ENCODE assay signal across 8 cellular contexts in genomic region chr1:117121589-117122296, GRCh38. TPM values are rescaled to one million over a fixed set of nuclear protein-coding genes. Genes with fewer than 3 reads are reported as not detected.
DNase-seq lines count a peak whose midpoint lies in the region; ATAC-seq, FAIRE-seq and TF ChIP-seq lines count a peak whose summit lies in the region.

Gene TRIM45, minus strand, starts transcription at chr1:117121749. Its CDS starts 548 bp downstream, at chr1:117121201.

- peak within 1 kb of the TSS; percentile 99 for H3K27ac ChIP-seq in astrocyte (ENCODE audit: low read depth, low read length)
- peak within 1 kb of the TSS; percentile 98 for H3K27ac ChIP-seq in rectal smooth muscle tissue (ENCODE audit: low read depth, low read length)
- peak within 1 kb of the TSS in 1 of 2 donors; percentile 78 for H3K27ac ChIP-seq in aorta (ENCODE audit: low read depth in 1 of 2, low read length in 2 of 2)

- peaks cover 3% of the 10 kb centered on the region for H3K4me1 Mint-ChIP-seq in astrocyte (ENCODE audit: low read depth, unreplicated experiment)

- no peaks in the 10 kb centered on the region for H3K36me3 ChIP-seq in astrocyte (ENCODE audit: insufficient read depth, low read length)
- H3K36me3 ChIP-seq in rectal smooth muscle tissue (ENCODE audit: control insufficient read depth, insufficient read depth, low read length): no peaks in the 10 kb centered on the region
- no peaks in the 10 kb centered on the region for H3K36me3 ChIP-seq in aorta (ENCODE audit: control insufficient read depth in 1 of 2, insufficient read depth in 2 of 2, low read length in 1 of 2)

- H3K27me3 Mint-ChIP-seq in astrocyte (ENCODE audit: low read depth, unreplicated experiment): no peaks in the 10 kb centered on the region

- H4K20me1 ChIP-seq in astrocyte (ENCODE audit: insufficient read depth, low read length): no peaks in the 10 kb centered on the region

- peak; percentile 22 for TF ChIP-seq POLR2A in GM15510 (IDR thresholded peaks at IDR 0.05; ENCODE audit: borderline replicate concordance, extremely low read depth, insufficient read length)

- intact Hi-C loops in aorta (cut with DNase I): loop anchor here (2.0 to 10.0 kb wide), 4 partner anchors 23 to 547 kb away; partner anchors contain the start of genes CD58 (in 1 of the 2) and TENT5C (in 1 of the 2)

- DNase-seq in NCI-H1694 treated with DMSO at 0.1 percent for 48 hours (lab: John Stamatoyannopoulos, UW): peak; percentile 94
- DNase-seq in T-helper 22 cell (ENCODE audit: low read depth): peak; percentile 65
- DNase-seq in astrocyte (ENCODE audit: low read depth): peak; percentile 95
- peak; percentile 97 for DNase-seq in hepatic stellate cell (ENCODE audit: low spot score)
- peak; percentile 98 to 99 for DNase-seq in aorta

- H3K9me3 ChIP-seq in astrocyte (ENCODE audit: insufficient read depth, low read depth, low read length) (no peaks in the 10 kb centered on the region), aorta (ENCODE audit: control insufficient read depth, low read length) (no peaks in the 10 kb centered on the region)

- TF ChIP-seq CTCF in astrocyte (IDR thresholded peaks at IDR 0.05; ENCODE audit: insufficient read depth, low read depth, low read length): peak; percentile 68

- peak within 1 kb of the TSS; percentile 88 for H3K4me3 Mint-ChIP-seq in astrocyte (ENCODE audit: unreplicated experiment)

- 0 to 1% methylated on average over 64 to 70 of the region's 70 CpGs for WGBS in aorta, 2 donors

- H3K4me1 ChIP-seq in astrocyte (ENCODE audit: insufficient read depth, low read length): peaks cover 12% of the 10 kb centered on the region
- H3K4me1 ChIP-seq in rectal smooth muscle tissue (ENCODE audit: control insufficient read depth, insufficient read depth, low read length): peaks cover 10% of the 10 kb centered on the region
- H3K4me1 ChIP-seq in aorta (ENCODE audit: control insufficient read depth in 1 of 2, insufficient read depth in 2 of 2, low read length in 2 of 2): no peaks in the 10 kb centered on the region

- H3K79me2 ChIP-seq in astrocyte (ENCODE audit: insufficient read depth, low read length): no peaks in the 10 kb centered on the region

- H3K27ac Mint-ChIP-seq in astrocyte (ENCODE audit: unreplicated experiment): peak within 1 kb of the TSS; percentile 93

- H3K4me2 ChIP-seq in astrocyte (ENCODE audit: low read length): peak within 1 kb of the TSS; percentile 92

- ATAC-seq in HG02884 (IDR thresholded peaks at IDR 0.05; ENCODE audit: unreplicated experiment) (peak; percentile 86), aorta (ENCODE audit: low FRiP score) (peak; percentile 98)

- no peak for FAIRE-seq in astrocyte (lab: Jason Lieb, UNC)

- H3K9me3 Mint-ChIP-seq in astrocyte (ENCODE audit: unreplicated experiment): no peaks in the 10 kb centered on the region

- peaks cover 4% of the 10 kb centered on the region for H3K36me3 Mint-ChIP-seq in astrocyte (ENCODE audit: low read depth, unreplicated experiment)

- H3K27me3 ChIP-seq in astrocyte (ENCODE audit: insufficient read depth, low read length) (no peaks in the 10 kb centered on the region), rectal smooth muscle tissue (ENCODE audit: control insufficient read depth, insufficient read depth, low read length) (no peaks in the 10 kb centered on the region), aorta (ENCODE audit: control insufficient read depth in 1 of 2, insufficient read depth in 2 of 2, low read length in 1 of 2) (no peaks in the 10 kb centered on the region)

- peak within 1 kb of the TSS; percentile 99 for H3K9ac ChIP-seq in astrocyte (ENCODE audit: low read length)
- peak within 1 kb of the TSS; percentile 80 for H3K9ac ChIP-seq in rectal smooth muscle tissue (ENCODE audit: low read length)

- peak within 1 kb of the TSS; percentile 99 for H2AFZ ChIP-seq in astrocyte (ENCODE audit: low read depth, low read length)

- H3K4me3 ChIP-seq in astrocyte (ENCODE audit: insufficient read depth, low read depth, low read length): peak within 1 kb of the TSS; percentile 91
- peak within 1 kb of the TSS; percentile 91 for H3K4me3 ChIP-seq in rectal smooth muscle tissue (ENCODE audit: low read length)
- H3K4me3 ChIP-seq in aorta (ENCODE audit: low read length in 2 of 2): peak within 1 kb of the TSS; percentile 48 to 65

RNA-seq across cellular contexts. Expression of gene TRIM45, which starts in this region (rescaled TPM):
- total RNA-seq in astrocyte (2.5 and 3.1 TPM in 2 replicates), aorta (1 to 10 TPM; 2.5 to 5.0 TPM)
- 10 to 100 TPM in 1 of 2 donors, under 1 TPM in 1; 0.25 to 23.9 TPM for polyA plus RNA-seq in aorta
